ENCODE assay signal across 12 cellular contexts in the genomic region with DNA sequence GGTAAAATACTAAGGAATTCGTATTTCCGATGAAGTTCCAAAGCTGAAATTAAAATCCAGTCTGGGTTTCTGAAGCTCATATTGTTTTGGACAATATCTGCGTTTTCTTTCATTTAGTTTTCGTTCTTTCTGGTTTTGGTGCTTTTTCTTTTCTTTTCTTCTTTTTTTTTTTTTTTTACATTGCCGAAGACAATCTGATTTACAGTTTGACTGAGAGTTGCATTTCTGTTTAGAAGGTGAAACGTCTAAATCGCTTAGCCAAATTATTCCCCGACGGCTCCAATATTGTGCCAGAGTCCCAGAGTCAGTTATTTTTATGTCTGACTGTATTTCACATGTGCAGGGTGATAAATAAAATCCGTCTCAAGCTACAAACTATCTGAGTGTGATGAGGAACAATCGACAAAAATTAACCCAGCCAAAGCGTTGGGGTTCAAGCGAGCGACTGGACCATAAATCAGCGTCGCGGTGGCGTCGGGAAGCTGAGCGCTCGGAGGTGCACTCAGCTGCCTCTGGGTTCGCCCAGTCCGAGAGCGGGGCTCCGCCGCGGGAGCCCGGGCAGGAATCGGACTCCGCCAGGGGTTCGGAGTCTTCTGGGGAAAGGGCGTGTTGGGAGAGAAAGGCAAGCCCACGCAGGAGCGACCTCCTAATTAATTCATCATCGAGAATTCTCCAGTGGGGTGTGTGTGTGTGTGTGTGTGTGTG. TPM values are rescaled to one million over a fixed set of nuclear protein-coding genes. Genes with fewer than 3 reads are reported as not detected.
DNase-seq lines count a peak whose midpoint lies in the region; ATAC-seq and TF ChIP-seq lines count a peak whose summit lies in the region.
"Had no signal": no experiment of that assay in that cellular context is flagged by ENCODE, and none has a peak within 500 bp of the region (broad histone marks: within the 10 kb centered on the region; RNA-seq: fewer than 3 reads in every experiment).

No MANE protein-coding gene starts in this region.

- no peak for DNase-seq in activated naive CD4-positive, alpha-beta T cell treated with anti-CD3 and anti-CD28 coated beads, Interleukin-2, amount 10 ng/mL, durations not matched to agents 7 days and 5 days
- no peak for DNase-seq in activated naive CD4-positive, alpha-beta T cell treated with anti-CD3 and anti-CD28 coated beads for 36 hours
- no peak for DNase-seq in chondrocyte (ENCODE audit: low spot score)
- peak; percentile 18 for DNase-seq in iPS-NIHi7 (ENCODE audit: extremely low spot score)
- DNase-seq in tibial nerve (ENCODE audit: low spot score in 2 of 2), result no peak
- no peak for DNase-seq in activated CD4-positive, alpha-beta memory T cell treated with anti-CD3 and anti-CD28 coated beads, Interleukin-2, amount 10 ng/mL, durations not matched to agents 7 days and 5 days
- DNase-seq: immature natural killer cell; naive thymus-derived CD4-positive, alpha-beta T cell; NCI-H1436 had no signal

- H3K4me1 Mint-ChIP-seq in activated naive CD4-positive, alpha-beta T cell treated with anti-CD3 and anti-CD28 coated beads, Interleukin-2, amount 10 ng/mL, durations not matched to agents 7 days and 5 days, result no peaks in the 10 kb centered on the region
- H3K4me1 Mint-ChIP-seq in activated naive CD4-positive, alpha-beta T cell treated with anti-CD3 and anti-CD28 coated beads for 36 hours (ENCODE audit: low read depth), result peaks cover 13% of the 10 kb centered on the region
- peaks cover 19% of the 10 kb centered on the region for H3K4me1 Mint-ChIP-seq in chondrocyte (ENCODE audit: low read depth)
- no peaks in the 10 kb centered on the region for H3K4me1 Mint-ChIP-seq in activated CD4-positive, alpha-beta memory T cell treated with anti-CD3 and anti-CD28 coated beads, Interleukin-2, amount 10 ng/mL, durations not matched to agents 7 days and 5 days
- H3K4me1 Mint-ChIP-seq: immature natural killer cell had no signal

- H3K4me3 ChIP-seq in tibial nerve, result peak overlapping the region; percentile 32 to 59 (median 42)

- peak overlapping the region; percentile 28 for H3K27ac Mint-ChIP-seq in activated naive CD4-positive, alpha-beta T cell treated with anti-CD3 and anti-CD28 coated beads, Interleukin-2, amount 10 ng/mL, durations not matched to agents 7 days and 5 days
- no peak overlapping the region for H3K27ac Mint-ChIP-seq in activated naive CD4-positive, alpha-beta T cell treated with anti-CD3 and anti-CD28 coated beads for 36 hours
- no peak overlapping the region for H3K27ac Mint-ChIP-seq in chondrocyte (ENCODE audit: unreplicated experiment)
- H3K27ac Mint-ChIP-seq in activated CD4-positive, alpha-beta memory T cell treated with anti-CD3 and anti-CD28 coated beads, Interleukin-2, amount 10 ng/mL, durations not matched to agents 7 days and 5 days, result no peak overlapping the region
- H3K27ac Mint-ChIP-seq: immature natural killer cell had no signal

- H3K27me3 ChIP-seq in tibial nerve, result peaks cover 0 to 89% of the 10 kb centered on the region in 2 donors

- H3K9me3 Mint-ChIP-seq in activated naive CD4-positive, alpha-beta T cell treated with anti-CD3 and anti-CD28 coated beads, Interleukin-2, amount 10 ng/mL, durations not matched to agents 7 days and 5 days, result peaks cover 3% of the 10 kb centered on the region
- H3K9me3 Mint-ChIP-seq in activated naive CD4-positive, alpha-beta T cell treated with anti-CD3 and anti-CD28 coated beads for 36 hours, result no peaks in the 10 kb centered on the region
- H3K9me3 Mint-ChIP-seq in chondrocyte (ENCODE audit: low read depth), result no peaks in the 10 kb centered on the region
- H3K9me3 Mint-ChIP-seq in activated CD4-positive, alpha-beta memory T cell treated with anti-CD3 and anti-CD28 coated beads, Interleukin-2, amount 10 ng/mL, durations not matched to agents 7 days and 5 days, result no peaks in the 10 kb centered on the region

- POLR2A ChIA-PET in activated CD4-positive, alpha-beta memory T cell treated with anti-CD3 and anti-CD28 coated beads, Interleukin-2, amount 10 ng/mL, durations not matched to agents 7 days and 5 days (lab: Charles Lee), result no interaction called here

- WGBS in tibial nerve, 2 donors, result 8 to 10% methylated on average over 35 of the region's 35 CpGs

- H3K4me3 Mint-ChIP-seq in activated naive CD4-positive, alpha-beta T cell treated with anti-CD3 and anti-CD28 coated beads, Interleukin-2, amount 10 ng/mL, durations not matched to agents 7 days and 5 days, result no peak overlapping the region
- no peak overlapping the region for H3K4me3 Mint-ChIP-seq in activated naive CD4-positive, alpha-beta T cell treated with anti-CD3 and anti-CD28 coated beads for 36 hours
- peak overlapping the region; percentile 22 for H3K4me3 Mint-ChIP-seq in chondrocyte (ENCODE audit: unreplicated experiment)
- no peak overlapping the region for H3K4me3 Mint-ChIP-seq in activated CD4-positive, alpha-beta memory T cell treated with anti-CD3 and anti-CD28 coated beads, Interleukin-2, amount 10 ng/mL, durations not matched to agents 7 days and 5 days
- H3K4me3 Mint-ChIP-seq: immature natural killer cell; naive thymus-derived CD4-positive, alpha-beta T cell had no signal

- H3K27ac ChIP-seq in tibial nerve, result peak overlapping the region in 3 of 4 donors; percentile 76 to 90 (median 87)
- H3K27ac ChIP-seq: RWPE1 had no signal

- CTCF ChIA-PET in activated naive CD4-positive, alpha-beta T cell treated with anti-CD3 and anti-CD28 coated beads, Interleukin-2, amount 10 ng/mL, durations not matched to agents 7 days and 5 days (lab: Charles Lee), result no interaction called here
- CTCF ChIA-PET in activated naive CD4-positive, alpha-beta T cell treated with anti-CD3 and anti-CD28 coated beads for 36 hours (lab: Charles Lee), result no interaction called here
- CTCF ChIA-PET in activated CD4-positive, alpha-beta memory T cell treated with anti-CD3 and anti-CD28 coated beads, Interleukin-2, amount 10 ng/mL, durations not matched to agents 7 days and 5 days (lab: Charles Lee), result interaction anchor here (0.7 kb wide), 1 partner anchor 891 kb away, joined by 3 read pairs; no protein-coding TSS in a partner anchor

- H3K36me3 ChIP-seq in tibial nerve, result no peaks in the 10 kb centered on the region

- H3K9me3 ChIP-seq in tibial nerve, result no peaks in the 10 kb centered on the region

- TF ChIP-seq CTCF in chondrocyte (IDR thresholded peaks at IDR 0.05) (no peak), tibial nerve (IDR thresholded peaks at IDR 0.05) (no peak)

- peaks cover 76% of the 10 kb centered on the region for H3K27me3 Mint-ChIP-seq in activated naive CD4-positive, alpha-beta T cell treated with anti-CD3 and anti-CD28 coated beads, Interleukin-2, amount 10 ng/mL, durations not matched to agents 7 days and 5 days
- peaks cover 70% of the 10 kb centered on the region for H3K27me3 Mint-ChIP-seq in activated naive CD4-positive, alpha-beta T cell treated with anti-CD3 and anti-CD28 coated beads for 36 hours (ENCODE audit: low read depth)
- H3K27me3 Mint-ChIP-seq in chondrocyte (ENCODE audit: low read depth), result peaks cover 76% of the 10 kb centered on the region
- peaks cover 75% of the 10 kb centered on the region for H3K27me3 Mint-ChIP-seq in activated CD4-positive, alpha-beta memory T cell treated with anti-CD3 and anti-CD28 coated beads, Interleukin-2, amount 10 ng/mL, durations not matched to agents 7 days and 5 days

- TF ChIP-seq POLR2A in tibial nerve (IDR thresholded peaks at IDR 0.05), result no peak

- intact Hi-C loops in activated naive CD4-positive, alpha-beta T cell treated with anti-CD3 and anti-CD28 coated beads for 36 hours (cut with micrococcal nuclease), result loop anchor here (10.0 kb wide), 1 partner anchor 552 kb away; no protein-coding TSS in a partner anchor

- H3K4me1 ChIP-seq in tibial nerve, result peaks cover 0 to 41% (median 4%) of the 10 kb centered on the region in 4 donors

- TF ChIP-seq EP300 in tibial nerve (IDR thresholded peaks at IDR 0.05), result peak in 1 of 2 donors; percentile 15

- H3K36me3 Mint-ChIP-seq in activated naive CD4-positive, alpha-beta T cell treated with anti-CD3 and anti-CD28 coated beads, Interleukin-2, amount 10 ng/mL, durations not matched to agents 7 days and 5 days, result no peaks in the 10 kb centered on the region
- H3K36me3 Mint-ChIP-seq in activated naive CD4-positive, alpha-beta T cell treated with anti-CD3 and anti-CD28 coated beads for 36 hours (ENCODE audit: low read depth), result no peaks in the 10 kb centered on the region
- peaks cover 3% of the 10 kb centered on the region for H3K36me3 Mint-ChIP-seq in chondrocyte (ENCODE audit: low read depth)
- H3K36me3 Mint-ChIP-seq in activated CD4-positive, alpha-beta memory T cell treated with anti-CD3 and anti-CD28 coated beads, Interleukin-2, amount 10 ng/mL, durations not matched to agents 7 days and 5 days (ENCODE audit: low read depth), result peaks cover 9% of the 10 kb centered on the region

- no peak for ATAC-seq in GM18498 (IDR thresholded peaks at IDR 0.05; ENCODE audit: unreplicated experiment)
- ATAC-seq in HG03571 (IDR thresholded peaks at IDR 0.05; ENCODE audit: unreplicated experiment), result no peak
- ATAC-seq: naive thymus-derived CD4-positive, alpha-beta T cell had no signal

RNA-seq across cellular contexts. Expression of a gene that starts 8.2 kb away (rescaled TPM):
- not detected for total RNA-seq in activated naive CD4-positive, alpha-beta T cell treated with anti-CD3 and anti-CD28 coated beads for 36 hours
- total RNA-seq in chondrocyte (6.9 to 10.7 TPM (median 9.1 TPM) in 3 replicates), tibial nerve (10 to 100 TPM; 30.2 to 63.7 (median 41.0) TPM)
- total RNA-seq in activated CD4-positive, alpha-beta memory T cell treated with anti-CD3 and anti-CD28 coated beads, Interleukin-2, amount 10 ng/mL, durations not matched to agents 7 days and 5 days, result not detected
- total RNA-seq: naive thymus-derived CD4-positive, alpha-beta T cell had no signal
